8 cellular contexts compared by ENCODE assay signal in genomic region chrX:71283409-71284143, GRCh38. TPM values are rescaled to one million over a fixed set of nuclear protein-coding genes. Genes with fewer than 3 reads are reported as not detected.
A peak's percentile ranks its signal among the peaks of the same experiment; 100 is the strongest.
DNase-seq lines count a peak whose midpoint lies in the region; ATAC-seq and TF ChIP-seq lines count a peak whose summit lies in the region.

A gene with protein sequence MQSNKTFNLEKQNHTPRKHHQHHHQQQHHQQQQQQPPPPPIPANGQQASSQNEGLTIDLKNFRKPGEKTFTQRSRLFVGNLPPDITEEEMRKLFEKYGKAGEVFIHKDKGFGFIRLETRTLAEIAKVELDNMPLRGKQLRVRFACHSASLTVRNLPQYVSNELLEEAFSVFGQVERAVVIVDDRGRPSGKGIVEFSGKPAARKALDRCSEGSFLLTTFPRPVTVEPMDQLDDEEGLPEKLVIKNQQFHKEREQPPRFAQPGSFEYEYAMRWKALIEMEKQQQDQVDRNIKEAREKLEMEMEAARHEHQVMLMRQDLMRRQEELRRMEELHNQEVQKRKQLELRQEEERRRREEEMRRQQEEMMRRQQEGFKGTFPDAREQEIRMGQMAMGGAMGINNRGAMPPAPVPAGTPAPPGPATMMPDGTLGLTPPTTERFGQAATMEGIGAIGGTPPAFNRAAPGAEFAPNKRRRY (plus strand): TSS chrX:71283635. CDS start chrX:71290638, 7,003 bp downstream.

- no peaks in the 10 kb centered on the region for H3K27me3 ChIP-seq in A673 (replicated peaks; ENCODE audit: insufficient read depth, low read depth, low read length, poor library complexity)
- peaks cover 0 to 7% of the 10 kb centered on the region in 2 donors for H3K27me3 ChIP-seq in breast epithelium
- H3K27me3 ChIP-seq in skeletal muscle tissue (ENCODE audit: control insufficient read depth in 3 of 3, insufficient read depth in 3 of 3, low read length in 3 of 3): no peaks in the 10 kb centered on the region

- POLR2A ChIA-PET in A673 (lab: Charles Lee; ENCODE audit: low non-redundant PET): interaction anchor here (0.6 kb wide), 2 partner anchors 250 to 419 kb away, joined by 3 to 11 read pairs; no protein-coding TSS in a partner anchor

- CTCF ChIA-PET in A673 (lab: Charles Lee): interaction anchor here (0.9 to 1.2 kb wide), 2 partner anchors 29 to 82 kb away, joined by 4 to 6 read pairs; partner anchors contain the start of gene TAF1

- no peaks in the 10 kb centered on the region for H3K9me3 ChIP-seq in A673 (ENCODE audit: low read depth, low read length, poor library complexity, severe bottlenecking)
- H3K9me3 ChIP-seq in breast epithelium: no peaks in the 10 kb centered on the region
- peaks cover 3% of the 10 kb centered on the region for H3K9me3 ChIP-seq in iPS-18c (ENCODE audit: control insufficient read depth, insufficient read depth, low read length)
- no peaks in the 10 kb centered on the region for H3K9me3 ChIP-seq in skeletal muscle tissue (ENCODE audit: control insufficient read depth in 3 of 3, low read length in 3 of 3)

- ATAC-seq in GM18868 (IDR thresholded peaks at IDR 0.05; ENCODE audit: unreplicated experiment) (peak; percentile 89), HG03108 (IDR thresholded peaks at IDR 0.05; ENCODE audit: unreplicated experiment) (peak; percentile 79)

- H3K4me1 ChIP-seq in A673 (ENCODE audit: insufficient read depth, low read length, poor library complexity, severe bottlenecking): peaks cover 4% of the 10 kb centered on the region
- H3K4me1 ChIP-seq in breast epithelium: no peaks in the 10 kb centered on the region
- H3K4me1 ChIP-seq in skeletal muscle tissue (ENCODE audit: control insufficient read depth in 3 of 3, insufficient read depth in 3 of 3, low read length in 3 of 3): peaks cover 0 to 8% (median 7%) of the 10 kb centered on the region in 3 donors

- H3K9ac ChIP-seq in skeletal muscle tissue (ENCODE audit: low read depth in 1 of 3, low read length in 3 of 3): peak within 1 kb of the TSS; percentile 85 to 94 (median 90)

- DNase-seq in A673 (ENCODE audit: low spot score) (peak; percentile 98), NCI-H2196 treated with DMSO at 0.1 percent for 48 hours (lab: John Stamatoyannopoulos, UW; ENCODE audit: unreplicated experiment) (peak; percentile 85), breast epithelium (ENCODE audit: low spot score in 2 of 2) (peak; percentile 81 to 85)

- TF ChIP-seq CTCF in A673 (conservative IDR thresholded peaks at IDR 0.05; ENCODE audit: low read depth, low read length): 0 out of 2 replicates have a peak, but pooled peaks have one; percentile 18
- peak; percentile 31 for TF ChIP-seq CTCF in VCaP (conservative IDR thresholded peaks at IDR 0.05)
- peak in 2 of 3 donors; percentile 10 to 16 for TF ChIP-seq CTCF in breast epithelium (IDR thresholded peaks at IDR 0.05)

- TF ChIP-seq POLR2A in breast epithelium (IDR thresholded peaks at IDR 0.05): peak; percentile 63

- H3K4me3 ChIP-seq in A673 (ENCODE audit: low read depth, low read length, poor library complexity, severe bottlenecking) (peak within 1 kb of the TSS; percentile 72), breast epithelium (peak within 1 kb of the TSS; percentile 53 to 67 (median 62)), iPS-18c (ENCODE audit: insufficient read depth, low read depth, low read length) (peak within 1 kb of the TSS; percentile 78), skeletal muscle tissue (ENCODE audit: low read length in 3 of 3) (peak within 1 kb of the TSS; percentile 68 to 84 (median 82))

- intact Hi-C loops in A673 (cut with micrococcal nuclease; ENCODE audit: unreplicated experiment): loop anchor here (1.0 kb wide), 1 partner anchor 29 kb away; the partner anchor contains the start of gene ZMYM3
- intact Hi-C loops in breast epithelium (cut with DNase I; ENCODE audit: low total_unique reads): no loop called here

- no TSS peak for BruUV-seq in A673 (replicated peaks; lab: Mats Ljungman, UMichigan)

- H3K36me3 ChIP-seq in A673 (ENCODE audit: insufficient read depth, low read length, poor library complexity, severe bottlenecking) (peaks cover 20% of the 10 kb centered on the region), breast epithelium (no peaks in the 10 kb centered on the region), skeletal muscle tissue (ENCODE audit: control insufficient read depth in 3 of 3, insufficient read depth in 3 of 3, low read length in 3 of 3) (no peaks in the 10 kb centered on the region)

- peak within 1 kb of the TSS; percentile 98 for H3K27ac ChIP-seq in A673 (ENCODE audit: low read depth, low read length, poor library complexity, severe bottlenecking)
- peak within 1 kb of the TSS; percentile 89 for H3K27ac ChIP-seq in VCaP
- H3K27ac ChIP-seq in breast epithelium: peak within 1 kb of the TSS; percentile 89 to 93
- peak within 1 kb of the TSS; percentile 86 for H3K27ac ChIP-seq in skeletal muscle tissue (ENCODE audit: low read depth, low read length)

RNA-seq across cellular contexts. Expression of the gene that starts here (rescaled TPM):
- total RNA-seq in A673 (2021) (705 and 792 TPM in 2 replicates), breast epithelium (100 to 1,000 TPM; 247 to 260 (median 257) TPM), skeletal muscle tissue (297 TPM)

Comparison
In these comparisons a context has a peak if more than half of its experiments do, and no peak if none do; other contexts are left out.
1. Peak in every context shown above with its lines: DNase-seq, ATAC-seq, H3K4me3 ChIP-seq and H3K27ac ChIP-seq.